In the genomic region with DNA sequence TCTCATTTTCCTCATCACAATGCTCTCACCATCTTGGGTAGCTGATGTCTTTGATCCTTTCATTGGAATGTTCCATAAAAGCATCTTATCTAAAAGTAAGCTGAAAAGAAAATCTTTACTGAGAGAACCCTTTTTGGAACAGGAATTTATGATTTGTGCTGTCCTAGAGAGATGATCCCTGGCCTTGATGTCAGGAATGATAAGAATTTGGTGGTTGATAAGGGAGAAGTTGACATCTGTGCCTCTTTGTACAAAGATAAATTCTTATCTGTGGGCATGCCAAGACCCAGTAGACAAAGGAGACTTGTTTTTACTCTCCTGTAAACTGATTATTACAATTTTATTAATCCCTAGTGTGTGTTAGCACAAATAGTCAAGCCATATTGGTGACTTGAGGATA, we compare ENCODE assay signal across 1 cellular context.
TF ChIP-seq lines count a peak whose summit lies in the region.

No MANE protein-coding gene starts in this region.

TF ChIP-seq in GM23338, 12 proteins besides CTCF, POLR2A, EP300 and RAD21 (continued from another document):
- TF ChIP-seq, protein P1, sequence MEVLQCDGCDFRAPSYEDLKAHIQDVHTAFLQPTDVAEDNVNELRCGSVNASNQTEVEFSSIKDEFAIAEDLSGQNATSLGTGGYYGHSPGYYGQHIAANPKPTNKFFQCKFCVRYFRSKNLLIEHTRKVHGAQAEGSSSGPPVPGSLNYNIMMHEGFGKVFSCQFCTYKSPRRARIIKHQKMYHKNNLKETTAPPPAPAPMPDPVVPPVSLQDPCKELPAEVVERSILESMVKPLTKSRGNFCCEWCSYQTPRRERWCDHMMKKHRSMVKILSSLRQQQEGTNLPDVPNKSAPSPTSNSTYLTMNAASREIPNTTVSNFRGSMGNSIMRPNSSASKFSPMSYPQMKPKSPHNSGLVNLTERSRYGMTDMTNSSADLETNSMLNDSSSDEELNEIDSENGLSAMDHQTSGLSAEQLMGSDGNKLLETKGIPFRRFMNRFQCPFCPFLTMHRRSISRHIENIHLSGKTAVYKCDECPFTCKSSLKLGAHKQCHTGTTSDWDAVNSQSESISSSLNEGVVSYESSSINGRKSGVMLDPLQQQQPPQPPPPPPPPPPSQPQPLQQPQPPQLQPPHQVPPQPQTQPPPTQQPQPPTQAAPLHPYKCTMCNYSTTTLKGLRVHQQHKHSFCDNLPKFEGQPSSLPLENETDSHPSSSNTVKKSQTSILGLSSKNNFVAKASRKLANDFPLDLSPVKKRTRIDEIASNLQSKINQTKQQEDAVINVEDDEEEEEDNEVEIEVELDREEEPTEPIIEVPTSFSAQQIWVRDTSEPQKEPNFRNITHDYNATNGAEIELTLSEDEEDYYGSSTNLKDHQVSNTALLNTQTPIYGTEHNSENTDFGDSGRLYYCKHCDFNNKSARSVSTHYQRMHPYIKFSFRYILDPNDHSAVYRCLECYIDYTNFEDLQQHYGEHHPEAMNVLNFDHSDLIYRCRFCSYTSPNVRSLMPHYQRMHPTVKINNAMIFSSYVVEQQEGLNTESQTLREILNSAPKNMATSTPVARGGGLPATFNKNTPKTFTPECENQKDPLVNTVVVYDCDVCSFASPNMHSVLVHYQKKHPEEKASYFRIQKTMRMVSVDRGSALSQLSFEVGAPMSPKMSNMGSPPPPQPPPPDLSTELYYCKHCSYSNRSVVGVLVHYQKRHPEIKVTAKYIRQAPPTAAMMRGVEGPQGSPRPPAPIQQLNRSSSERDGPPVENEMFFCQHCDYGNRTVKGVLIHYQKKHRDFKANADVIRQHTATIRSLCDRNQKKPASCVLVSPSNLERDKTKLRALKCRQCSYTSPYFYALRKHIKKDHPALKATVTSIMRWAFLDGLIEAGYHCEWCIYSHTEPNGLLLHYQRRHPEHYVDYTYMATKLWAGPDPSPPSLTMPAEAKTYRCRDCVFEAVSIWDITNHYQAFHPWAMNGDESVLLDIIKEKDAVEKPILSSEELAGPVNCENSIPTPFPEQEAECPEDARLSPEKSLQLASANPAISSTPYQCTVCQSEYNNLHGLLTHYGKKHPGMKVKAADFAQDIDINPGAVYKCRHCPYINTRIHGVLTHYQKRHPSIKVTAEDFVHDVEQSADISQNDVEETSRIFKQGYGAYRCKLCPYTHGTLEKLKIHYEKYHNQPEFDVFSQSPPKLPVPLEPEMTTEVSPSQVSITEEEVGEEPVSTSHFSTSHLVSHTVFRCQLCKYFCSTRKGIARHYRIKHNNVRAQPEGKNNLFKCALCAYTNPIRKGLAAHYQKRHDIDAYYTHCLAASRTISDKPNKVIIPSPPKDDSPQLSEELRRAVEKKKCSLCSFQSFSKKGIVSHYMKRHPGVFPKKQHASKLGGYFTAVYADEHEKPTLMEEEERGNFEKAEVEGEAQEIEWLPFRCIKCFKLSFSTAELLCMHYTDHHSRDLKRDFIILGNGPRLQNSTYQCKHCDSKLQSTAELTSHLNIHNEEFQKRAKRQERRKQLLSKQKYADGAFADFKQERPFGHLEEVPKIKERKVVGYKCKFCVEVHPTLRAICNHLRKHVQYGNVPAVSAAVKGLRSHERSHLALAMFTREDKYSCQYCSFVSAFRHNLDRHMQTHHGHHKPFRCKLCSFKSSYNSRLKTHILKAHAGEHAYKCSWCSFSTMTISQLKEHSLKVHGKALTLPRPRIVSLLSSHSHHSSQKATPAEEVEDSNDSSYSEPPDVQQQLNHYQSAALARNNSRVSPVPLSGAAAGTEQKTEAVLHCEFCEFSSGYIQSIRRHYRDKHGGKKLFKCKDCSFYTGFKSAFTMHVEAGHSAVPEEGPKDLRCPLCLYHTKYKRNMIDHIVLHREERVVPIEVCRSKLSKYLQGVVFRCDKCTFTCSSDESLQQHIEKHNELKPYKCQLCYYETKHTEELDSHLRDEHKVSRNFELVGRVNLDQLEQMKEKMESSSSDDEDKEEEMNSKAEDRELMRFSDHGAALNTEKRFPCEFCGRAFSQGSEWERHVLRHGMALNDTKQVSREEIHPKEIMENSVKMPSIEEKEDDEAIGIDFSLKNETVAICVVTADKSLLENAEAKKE (CRISPR knock-in tag; IDR thresholded peaks at IDR 0.05): no peak
- no peak for TF ChIP-seq JUNB (IDR thresholded peaks at IDR 0.05; ENCODE audit: unreplicated experiment)
- no peak for TF ChIP-seq ZNF114 (CRISPR knock-in tag; IDR thresholded peaks at IDR 0.05)
- TF ChIP-seq, protein P2, sequence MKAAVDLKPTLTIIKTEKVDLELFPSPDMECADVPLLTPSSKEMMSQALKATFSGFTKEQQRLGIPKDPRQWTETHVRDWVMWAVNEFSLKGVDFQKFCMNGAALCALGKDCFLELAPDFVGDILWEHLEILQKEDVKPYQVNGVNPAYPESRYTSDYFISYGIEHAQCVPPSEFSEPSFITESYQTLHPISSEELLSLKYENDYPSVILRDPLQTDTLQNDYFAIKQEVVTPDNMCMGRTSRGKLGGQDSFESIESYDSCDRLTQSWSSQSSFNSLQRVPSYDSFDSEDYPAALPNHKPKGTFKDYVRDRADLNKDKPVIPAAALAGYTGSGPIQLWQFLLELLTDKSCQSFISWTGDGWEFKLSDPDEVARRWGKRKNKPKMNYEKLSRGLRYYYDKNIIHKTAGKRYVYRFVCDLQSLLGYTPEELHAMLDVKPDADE (IDR thresholded peaks at IDR 0.05): no peak
- TF ChIP-seq EZH2phosphoT487 (IDR thresholded peaks at IDR 0.05; ENCODE audit: unreplicated experiment): no peak
- TF ChIP-seq STAT1 (IDR thresholded peaks at IDR 0.05; ENCODE audit: unreplicated experiment): no peak
- TF ChIP-seq ZNF331 (CRISPR knock-in tag; IDR thresholded peaks at IDR 0.05; ENCODE audit: low read depth): no peak
- TF ChIP-seq CREB1 (CRISPR knock-in tag; IDR thresholded peaks at IDR 0.05; ENCODE audit: low read depth): no peak
- no peak for TF ChIP-seq NANOG (IDR thresholded peaks at IDR 0.05; ENCODE audit: borderline replicate concordance)
